ENCODE assay signal across 27 cellular contexts in the genomic region with DNA sequence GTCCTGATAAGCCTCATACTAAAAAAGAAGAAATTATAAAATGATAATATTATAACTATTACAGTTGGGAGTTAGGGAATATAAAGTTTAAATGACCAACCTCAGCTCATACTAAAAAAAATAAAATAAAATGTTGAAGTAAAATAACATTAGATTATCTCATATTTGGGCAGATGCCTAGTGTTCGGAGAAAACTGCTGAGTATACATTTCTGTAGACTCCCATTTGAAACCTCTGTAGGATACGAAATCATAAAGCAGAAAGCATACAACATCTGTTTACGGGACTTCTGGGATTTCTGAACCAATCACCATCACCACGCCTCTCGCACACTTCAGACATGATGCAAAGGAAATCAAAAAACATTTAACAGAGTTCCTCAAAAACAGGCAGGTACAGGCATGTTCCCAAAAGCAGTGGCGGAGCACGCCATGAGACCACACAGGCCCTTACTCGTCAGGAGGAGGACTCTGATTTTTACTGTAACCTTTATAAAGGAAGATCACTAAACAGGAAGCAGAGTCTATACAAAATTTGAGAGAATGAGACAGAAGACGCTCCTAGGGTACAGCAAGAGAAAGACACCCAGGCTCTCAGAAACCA.
"Had no signal": no experiment of that assay in that cellular context is flagged by ENCODE, and none has a peak within 500 bp of the region (broad histone marks: within the 10 kb centered on the region; RNA-seq: fewer than 3 reads in every experiment).

No MANE protein-coding gene starts in this region.

- H3K4me3 ChIP-seq: esophagus squamous epithelium, heart right ventricle, lung, neural progenitor cell, transverse colon, uterus had no signal

- H3K4me3 Mint-ChIP-seq: activated CD4-positive, alpha-beta memory T cell treated with anti-CD3 and anti-CD28 coated beads for 36 hours; activated naive CD8-positive, alpha-beta T cell treated with anti-CD3 and anti-CD28 coated beads, Interleukin-2, amount 50 U/mL, for 24 hours; brain; naive thymus-derived CD8-positive, alpha-beta T cell; neural progenitor cell; stimulated activated naive CD8-positive, alpha-beta T cell treated with anti-CD3 and anti-CD28 coated beads, Interleukin-15, Interleukin-2, amounts not matched to agents 100 ng/mL and 50 ng/mL, for 24 hours had no signal

- H3K36me3 Mint-ChIP-seq: brain had no signal

- H3K9ac ChIP-seq: neural progenitor cell had no signal

- H3K4me2 ChIP-seq: neural progenitor cell had no signal

- H3K4me1 ChIP-seq: neural progenitor cell, transverse colon, uterus had no signal

- H3K27ac ChIP-seq: esophagus squamous epithelium, heart right ventricle, neural progenitor cell, transverse colon, uterus had no signal

- H3K27ac Mint-ChIP-seq: activated CD4-positive, alpha-beta memory T cell treated with anti-CD3 and anti-CD28 coated beads for 36 hours; activated naive CD8-positive, alpha-beta T cell treated with anti-CD3 and anti-CD28 coated beads, Interleukin-2, amount 50 U/mL, for 24 hours; neural progenitor cell; stimulated activated naive CD8-positive, alpha-beta T cell treated with anti-CD3 and anti-CD28 coated beads, Interleukin-15, Interleukin-2, amounts not matched to agents 100 ng/mL and 50 ng/mL, for 24 hours had no signal

- ATAC-seq: activated naive CD8-positive, alpha-beta T cell treated with anti-CD3 and anti-CD28 coated beads, Interleukin-2, amount 50 U/mL, for 24 hours; heart right ventricle; left colon; naive thymus-derived CD8-positive, alpha-beta T cell had no signal

- DNase-seq: activated CD4-positive, alpha-beta memory T cell treated with anti-CD3 and anti-CD28 coated beads for 36 hours; activated CD4-positive, alpha-beta T cell treated with anti-CD3 and anti-CD28 coated beads for 48 hours; activated CD4-positive, CD25-positive, alpha-beta regulatory T cell; activated effector memory CD4-positive, alpha-beta T cell treated with Interleukin-2 at 50 U/mL for 16 hours; activated naive CD4-positive, alpha-beta T cell treated with anti-CD3 and anti-CD28 coated beads, Interleukin-2, amount 50 U/mL, for 16 hours; activated naive CD8-positive, alpha-beta T cell treated with anti-CD3 and anti-CD28 coated beads, Interleukin-2, amount 50 U/mL, for 24 hours; activated T-cell treated with anti-CD3 and anti-CD28 coated beads, Interleukin-2, amount 50 U/mL, for 48 hours; anterior cingulate cortex; central memory CD4-positive, alpha-beta T cell; dermis blood vessel endothelial cell; effector CD8-positive, alpha-beta T cell; esophagus squamous epithelium; heart right ventricle; islet precursor cell; left colon; naive thymus-derived CD8-positive, alpha-beta T cell; retina; stimulated activated CD4-positive, alpha-beta T cell treated with anti-CD3 and anti-CD28 coated beads, Interleukin-12 subunit alpha, Interleukin-12 subunit beta, amount 100 ng/mL, for 4 hours; stimulated activated CD4-positive, alpha-beta T cell treated with anti-CD3 and anti-CD28 coated beads, Interleukin-4, amount 100 ng/mL, for 4 hours; T-helper 1 cell; T-helper 9 cell; transverse colon; uterus had no signal

- H3K27me3 Mint-ChIP-seq: activated CD4-positive, alpha-beta memory T cell treated with anti-CD3 and anti-CD28 coated beads for 36 hours; activated naive CD8-positive, alpha-beta T cell treated with anti-CD3 and anti-CD28 coated beads, Interleukin-2, amount 50 U/mL, for 24 hours; naive thymus-derived CD8-positive, alpha-beta T cell; stimulated activated naive CD8-positive, alpha-beta T cell treated with anti-CD3 and anti-CD28 coated beads, Interleukin-15, Interleukin-2, amounts not matched to agents 100 ng/mL and 50 ng/mL, for 24 hours had no signal

- H3K9me3 ChIP-seq: uterus had no signal

- H3K27me3 ChIP-seq: esophagus squamous epithelium, heart right ventricle, neural progenitor cell, transverse colon, uterus had no signal

- H3K4me1 Mint-ChIP-seq: neural progenitor cell had no signal

- H2AFZ ChIP-seq: neural progenitor cell had no signal

- H3K36me3 ChIP-seq: uterus had no signal
